Comparison of ENCODE assay signal across 3 cellular contexts in genomic region chr7:99980448-99980872, GRCh38. TPM values are rescaled to one million over a fixed set of nuclear protein-coding genes. Genes with fewer than 3 reads are reported as not detected.
"Had no signal": no experiment of that assay in that cellular context is flagged by ENCODE, and none has a peak within 500 bp of the region (broad histone marks: within the 10 kb centered on the region; RNA-seq: fewer than 3 reads in every experiment).

No MANE protein-coding gene starts in this region.

RNA-seq across cellular contexts. Expression of gene AZGP1, which starts 4.6 kb away (rescaled TPM):
- total RNA-seq: activated CD4-positive, alpha-beta T cell treated with anti-CD3 and anti-CD28 coated beads, Interleukin-2, amount 10 ng/mL, durations not matched to agents 24 days and 14 days had no signal

RNA-seq across cellular contexts. Expression of gene GJC3, which starts 51.0 kb away (rescaled TPM):
- total RNA-seq: activated CD4-positive, alpha-beta T cell treated with anti-CD3 and anti-CD28 coated beads, Interleukin-2, amount 10 ng/mL, durations not matched to agents 24 days and 14 days; hepatocyte; kidney epithelial cell had no signal
- polyA plus RNA-seq: hepatocyte had no signal
